In the genomic region with DNA sequence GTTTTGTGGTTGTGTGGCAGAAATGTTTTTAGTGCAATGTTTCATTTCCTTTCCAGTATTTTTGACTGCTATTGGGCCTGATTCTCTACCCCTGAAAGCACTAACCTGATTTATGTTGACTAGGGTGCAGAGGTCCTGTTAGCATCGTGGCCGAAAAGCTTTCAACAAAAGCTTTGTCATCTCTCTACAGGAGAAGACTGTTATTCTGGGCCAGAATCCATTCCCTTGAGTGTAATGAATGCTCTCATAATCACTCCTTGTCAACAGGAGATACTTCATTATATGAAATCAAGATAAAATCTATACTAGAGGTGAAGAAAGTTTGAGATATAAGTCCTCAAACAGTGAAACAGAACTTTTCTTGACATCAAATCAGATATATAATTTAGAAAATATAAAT, we compare ENCODE assay signal across 15 cellular contexts.
A peak's percentile ranks its signal among the peaks of the same experiment; 100 is the strongest.
DNase-seq lines count a peak whose midpoint lies in the region; TF ChIP-seq lines count a peak whose summit lies in the region.
"Had no signal": no experiment of that assay in that cellular context is flagged by ENCODE, and none has a peak within 500 bp of the region (broad histone marks: within the 10 kb centered on the region; RNA-seq: fewer than 3 reads in every experiment).

No MANE protein-coding gene starts in this region.

- peaks cover 52% of the 10 kb centered on the region for H3K4me1 Mint-ChIP-seq in HFFc6 (ENCODE audit: low read depth)

- H3K4me3 ChIP-seq in colonic mucosa = no peak overlapping the region
- H3K4me3 ChIP-seq in osteoblast (ENCODE audit: insufficient read depth, low read length) = no peak overlapping the region

- no peak overlapping the region for H3K9ac ChIP-seq in colonic mucosa (ENCODE audit: low read depth in 2 of 2, low read length in 2 of 2)

- no peaks in the 10 kb centered on the region for H3K36me3 ChIP-seq in colonic mucosa
- no peaks in the 10 kb centered on the region for H3K36me3 ChIP-seq in osteoblast (ENCODE audit: insufficient read depth, low read length)

- no peaks in the 10 kb centered on the region for H3K4me1 ChIP-seq in colonic mucosa
- H3K4me1 ChIP-seq in osteoblast (ENCODE audit: insufficient read depth, low read length) = peaks cover 20% of the 10 kb centered on the region

- peak overlapping the region; percentile 34 for H2AFZ ChIP-seq in osteoblast (ENCODE audit: low read length)

- no peak for TF ChIP-seq CTCF in HFFc6 (IDR thresholded peaks at IDR 0.05)
- no peak for TF ChIP-seq CTCF in colonic mucosa (IDR thresholded peaks at IDR 0.05)
- TF ChIP-seq CTCF in osteoblast (IDR thresholded peaks at IDR 0.05; ENCODE audit: extremely low read depth, low read depth, low read length) = no peak

- H3K27ac ChIP-seq in colonic mucosa (peak overlapping the region; percentile 3), osteoblast (ENCODE audit: low read depth, low read length) (no peak overlapping the region)

- no peaks in the 10 kb centered on the region for H3K9me3 Mint-ChIP-seq in HFFc6

- peak overlapping the region; percentile 43 for H3K27ac Mint-ChIP-seq in HFFc6

- no peak overlapping the region for H3K4me3 Mint-ChIP-seq in HFFc6

- no peak overlapping the region for H3K4me2 ChIP-seq in osteoblast (ENCODE audit: insufficient read depth, low read length)

- no peaks in the 10 kb centered on the region for H3K27me3 ChIP-seq in colonic mucosa
- H3K27me3 ChIP-seq in osteoblast (ENCODE audit: insufficient read depth, low read length) = no peaks in the 10 kb centered on the region

- no peaks in the 10 kb centered on the region for H3K79me2 ChIP-seq in osteoblast (ENCODE audit: insufficient read depth, low read length)

- peak; percentile 11 for DNase-seq in EH (ENCODE audit: low read depth)
- peak; percentile 9 for DNase-seq in HFFc6
- no peak for DNase-seq in colonic mucosa
- DNase-seq in osteoblast (ENCODE audit: insufficient read length, low spot score, missing footprints) = no peak
- DNase-seq in germinal center (ENCODE audit: low spot score) = no peak
- DNase-seq in globus pallidus (ENCODE audit: low spot score) = no peak
- DNase-seq in SHP77 (lab: John Stamatoyannopoulos, UW) = no peak
- DNase-seq in NCI-H446 (lab: John Stamatoyannopoulos, UW) = no peak
- DNase-seq: C1 segment of cervical spinal cord, COR-L47, DMS153, Kasumi-1, NCI-H187 treated with DMSO at 0.1 percent for 48 hours, NCI-H446 treated with DMSO at 0.1 percent for 48 hours, NCI-H82 had no signal

- no peaks in the 10 kb centered on the region for H4K20me1 ChIP-seq in osteoblast (ENCODE audit: insufficient read depth, low read length)

- H3K9me3 ChIP-seq in colonic mucosa = no peaks in the 10 kb centered on the region
- H3K9me3 ChIP-seq in osteoblast (ENCODE audit: low read depth, low read length) = no peaks in the 10 kb centered on the region

- no peaks in the 10 kb centered on the region for H3K27me3 Mint-ChIP-seq in HFFc6 (ENCODE audit: insufficient read depth)

- intact Hi-C loops in colonic mucosa (cut with DNase I) = no loop called here

- no peaks in the 10 kb centered on the region for H3K36me3 Mint-ChIP-seq in HFFc6 (ENCODE audit: low read depth)

Comparison
In these comparisons a context has a peak if more than half of its experiments do, and no peak if none do; other contexts are left out.
1. DNase-seq: peak in EH (single experiment) and HFFc6 (single experiment); none in colonic mucosa (single experiment), osteoblast (single experiment), germinal center (single experiment), globus pallidus (single experiment), SHP77 (0 of 2) and NCI-H446 (0 of 2).